ENCODE assay signal across 32 cellular contexts in genomic region chr16:72935896-72936295, GRCh38.
DNase-seq lines count a peak whose midpoint lies in the region; ATAC-seq, FAIRE-seq and TF ChIP-seq lines count a peak whose summit lies in the region.
"Had no signal": no experiment of that assay in that cellular context is flagged by ENCODE, and none has a peak within 500 bp of the region (broad histone marks: within the 10 kb centered on the region; RNA-seq: fewer than 3 reads in every experiment).

No MANE protein-coding gene starts in this region.

- peaks cover 70% of the 10 kb centered on the region for H3K4me1 Mint-ChIP-seq in type B pancreatic cell (ENCODE audit: unreplicated experiment)

- no peaks in the 10 kb centered on the region for H3K27me3 Mint-ChIP-seq in type B pancreatic cell
- H3K27me3 Mint-ChIP-seq: activated T-cell treated with anti-CD3 and anti-CD28 coated beads, Interleukin-2, amount 50 U/mL, for 24 hours; B cell; stimulated activated naive B cell treated with anti-CD40 and anti-IgM and Interleukin-4, amounts not matched to agents 10 μg/mL and 1 μg/mL and 100 μg/mL, for 72 hours had no signal

- WGBS in right cardiac atrium = 56% methylated on average over 6 of the region's 6 CpGs
- WGBS in heart left ventricle, 4 donors = 58 to 61% (median 59%) methylated on average over 6 of the region's 6 CpGs
- 84% methylated on average over 6 of the region's 6 CpGs for WGBS in HepG2 (ENCODE audit: low lambda C conversion rate)
- WGBS in prostate gland = 41% methylated on average over 6 of the region's 6 CpGs

- peaks cover 20% of the 10 kb centered on the region for H3K36me3 Mint-ChIP-seq in type B pancreatic cell
- H3K36me3 Mint-ChIP-seq: naive thymus-derived CD4-positive, alpha-beta T cell had no signal

- H2AFZ ChIP-seq in HepG2 (ENCODE audit: low read length) = no peak overlapping the region
- H2AFZ ChIP-seq: PC-9 had no signal

- no peak for TF ChIP-seq POLR2A in heart left ventricle (IDR thresholded peaks at IDR 0.05)
- no peak for TF ChIP-seq POLR2A in HepG2 (IDR thresholded peaks at IDR 0.05; ENCODE audit: insufficient read depth in 1 of 2, low read depth in 2 of 2, low read length in 2 of 2)
- no peak for TF ChIP-seq POLR2A in prostate gland (IDR thresholded peaks at IDR 0.05)

- FAIRE-seq in HepG2 (lab: Jason Lieb, UNC) = no peak
- FAIRE-seq: G401.6, K562 had no signal

- intact Hi-C loops in right cardiac atrium (cut with DNase I) (loop anchor here in 2 of 4 donors (5.0 to 10.0 kb wide), 2 partner anchors 91 to 121 kb away; no protein-coding TSS in a partner anchor), heart left ventricle (cut with DNase I) (loop anchor here in 7 of 10 donors (5.0 to 10.0 kb wide), 10 partner anchors 79 to 239 kb away; partner anchors contain the start of gene ZFHX3 (in 3 of the 7)), HepG2 (cut with micrococcal nuclease; ENCODE audit: unreplicated experiment) (no loop called here), prostate gland (cut with DNase I) (loop anchor here (5.0 kb wide), 2 partner anchors 51 to 111 kb away; partner anchors contain the start of gene ZFHX3)

- in situ Hi-C loops in HepG2 (cut with HindIII; ENCODE audit: extremely low pct_ligation_motif_present, low pct_unique_long_range_greater_than_20kb) = no loop called here

- H3K27me3 ChIP-seq in right cardiac atrium (ENCODE audit: control insufficient read depth, insufficient read depth) (no peaks in the 10 kb centered on the region), heart left ventricle (no peaks in the 10 kb centered on the region), HepG2 (ENCODE audit: control insufficient read depth in 1 of 2, insufficient read depth in 2 of 2, low read length in 2 of 2) (no peaks in the 10 kb centered on the region), prostate gland (replicated peaks; ENCODE audit: insufficient read depth) (no peaks in the 10 kb centered on the region)
- H3K27me3 ChIP-seq: colonic mucosa, left lung, suprapubic skin, vagina had no signal

- TF ChIP-seq CTCF in heart left ventricle (IDR thresholded peaks at IDR 0.05) (no peak), HepG2 (CRISPR knock-in tag; IDR thresholded peaks at IDR 0.05) (no peak), prostate gland (IDR thresholded peaks at IDR 0.05) (no peak), type B pancreatic cell (conservative IDR thresholded peaks at IDR 0.05) (no peak)

- H3K36me3 ChIP-seq in heart left ventricle (no peaks in the 10 kb centered on the region), HepG2 (replicated peaks in 1 of 2; ENCODE audit: control insufficient read depth in 1 of 2, insufficient read depth in 2 of 2, low read length in 2 of 2) (peaks cover 2 to 14% of the 10 kb centered on the region in 2 experiments; a peak in 3 of 5 replicates), prostate gland (no peaks in the 10 kb centered on the region)
- H3K36me3 ChIP-seq: colonic mucosa, left lung, suprapubic skin, vagina had no signal

- no peak overlapping the region for H3K27ac Mint-ChIP-seq in type B pancreatic cell
- H3K27ac Mint-ChIP-seq: activated CD4-positive, alpha-beta T cell treated with anti-CD3 and anti-CD28 coated beads, Interleukin-2, amount 10 ng/mL, durations not matched to agents 24 days and 14 days; activated T-cell treated with anti-CD3 and anti-CD28 coated beads, Interleukin-2, amount 50 U/mL, for 24 hours; B cell; naive thymus-derived CD4-positive, alpha-beta T cell; stimulated activated naive B cell treated with anti-CD40 and anti-IgM and Interleukin-4, amounts not matched to agents 10 μg/mL and 1 μg/mL and 100 μg/mL, for 72 hours had no signal

- peaks cover 79% of the 10 kb centered on the region for H3K79me2 ChIP-seq in HepG2 (ENCODE audit: insufficient read depth, low read length)

- no peaks in the 10 kb centered on the region for H3K9me3 ChIP-seq in right cardiac atrium (ENCODE audit: control insufficient read depth, low read length)
- H3K9me3 ChIP-seq in heart left ventricle = no peaks in the 10 kb centered on the region
- H3K9me3 ChIP-seq in HepG2 (ENCODE audit: low read length) = no peaks in the 10 kb centered on the region
- no peaks in the 10 kb centered on the region for H3K9me3 ChIP-seq in prostate gland
- H3K9me3 ChIP-seq: colonic mucosa, left lung, suprapubic skin, vagina had no signal

- H3K27ac ChIP-seq in right cardiac atrium (ENCODE audit: low read length) (no peak overlapping the region), heart left ventricle (peak overlapping the region in 1 of 12 donors; percentile 25), HepG2 (ENCODE audit: extremely low read length, insufficient read depth, low read length) (no peak overlapping the region), prostate gland (peak overlapping the region; percentile 3 to 92)
- H3K27ac ChIP-seq: colonic mucosa, foreskin keratinocyte, left lung, PC-9, suprapubic skin had no signal

- no TSS peak for BruUV-seq in HepG2 (replicated peaks; lab: Mats Ljungman, UMichigan)

- H3K4me3 ChIP-seq in right cardiac atrium (ENCODE audit: low read length) (no peak overlapping the region), heart left ventricle (no peak overlapping the region), HepG2 (replicated peaks in 1 of 3; ENCODE audit: insufficient read depth in 1 of 3, low read depth in 2 of 3, low read length in 3 of 3) (no peak overlapping the region), prostate gland (no peak overlapping the region)
- H3K4me3 ChIP-seq: colonic mucosa, K562, left lung, PC-9, suprapubic skin, vagina had no signal

- H3K4me3 Mint-ChIP-seq in type B pancreatic cell = no peak overlapping the region
- H3K4me3 Mint-ChIP-seq: activated CD4-positive, alpha-beta T cell treated with anti-CD3 and anti-CD28 coated beads, Interleukin-2, amount 10 ng/mL, durations not matched to agents 24 days and 14 days; activated T-cell treated with anti-CD3 and anti-CD28 coated beads, Interleukin-2, amount 50 U/mL, for 24 hours; B cell; naive thymus-derived CD4-positive, alpha-beta T cell; stimulated activated naive B cell treated with anti-CD40 and anti-IgM and Interleukin-4, amounts not matched to agents 10 μg/mL and 1 μg/mL and 100 μg/mL, for 72 hours had no signal

- POLR2A ChIA-PET in HepG2 (lab: Yijun Ruan, JAX) = interaction anchor here (1.2 kb wide), 2 partner anchors 11 to 59 kb away, joined by 4 to 6 read pairs; no protein-coding TSS in a partner anchor

- TF ChIP-seq RAD21 in HepG2 (CRISPR knock-in tag; IDR thresholded peaks at IDR 0.05) = no peak

- H4K20me1 ChIP-seq in HepG2 (ENCODE audit: insufficient read depth, low read length) = peaks cover 6% of the 10 kb centered on the region; the same call in 1 of the 2 replicates

- H3K4me1 ChIP-seq in right cardiac atrium (ENCODE audit: control insufficient read depth, insufficient read depth, low read length) = peaks cover 17% of the 10 kb centered on the region
- peaks cover 5 to 80% (median 51%) of the 10 kb centered on the region in 12 donors for H3K4me1 ChIP-seq in heart left ventricle
- H3K4me1 ChIP-seq in HepG2 (ENCODE audit: insufficient read depth, low read length) = peaks cover 85% of the 10 kb centered on the region
- peaks cover 41% of the 10 kb centered on the region for H3K4me1 ChIP-seq in prostate gland (replicated peaks)

- CTCF ChIA-PET in HepG2 (lab: Yijun Ruan, JAX; ENCODE audit: low intra/inter-chr PET ratio, low total read pairs) = interaction anchor here (0.7 kb wide), 1 partner anchor 161 kb away, joined by 3 read pairs; no protein-coding TSS in a partner anchor

- DNase-seq in right cardiac atrium (peak in 2 of 3 donors; percentile 44 to 71), heart left ventricle (no peak), HepG2 (ENCODE audit: low spot score) (no peak), prostate gland (ENCODE audit: low spot score) (no peak), type B pancreatic cell (ENCODE audit: extremely low spot score, unreplicated experiment) (no peak), SW 1271 (lab: John Stamatoyannopoulos, UW) (no peak), cerebellum (ENCODE audit: low spot score) (no peak)
- DNase-seq: activated CD4-positive, alpha-beta T cell treated with anti-CD3 and anti-CD28 coated beads, Interleukin-2, amount 10 ng/mL, durations not matched to agents 24 days and 14 days; activated naive CD4-positive, alpha-beta T cell treated with Interleukin-2 at 50 U/mL for 16 hours; activated T-cell treated with anti-CD3 and anti-CD28 coated beads, Interleukin-2, amount 50 U/mL, for 24 hours; colonic mucosa; DMS53; effector memory CD4-positive, alpha-beta T cell; foreskin keratinocyte; hippocampal formation; left lung; midbrain; naive thymus-derived CD4-positive, alpha-beta T cell; NCI-H1105; NCI-H1930; NCI-H526; PC-9; SHP77; stimulated activated CD4-positive, alpha-beta T cell treated with anti-CD3 and anti-CD28 coated beads, Interleukin-15, amount 100 ng/mL, for 24 hours; stimulated activated naive B cell treated with anti-CD40 and anti-IgM and Interleukin-4, amounts not matched to agents 10 μg/mL and 1 μg/mL and 100 μg/mL, for 72 hours; T1000 had no signal

- H3K9ac ChIP-seq in HepG2 (ENCODE audit: insufficient read depth, low read depth, low read length) = no peak overlapping the region

- no peak overlapping the region for H3K4me2 ChIP-seq in HepG2 (ENCODE audit: low read depth, low read length)
- H3K4me2 ChIP-seq: PC-9 had no signal

- ATAC-seq in right cardiac atrium = peak in 1 of 2 donors; percentile 14
- ATAC-seq in heart left ventricle = no peak
- peak; percentile 16; the same call in 2 of the 3 replicates for ATAC-seq in HepG2
- no peak for ATAC-seq in GM18868 (IDR thresholded peaks at IDR 0.05; ENCODE audit: unreplicated experiment)
- ATAC-seq: foreskin keratinocyte; K562; left lung; naive thymus-derived CD4-positive, alpha-beta T cell; stimulated activated naive B cell treated with anti-CD40 and anti-IgM and Interleukin-4, amounts not matched to agents 10 μg/mL and 1 μg/mL and 100 μg/mL, for 72 hours had no signal

- H3K9me3 Mint-ChIP-seq in type B pancreatic cell = no peaks in the 10 kb centered on the region
- H3K9me3 Mint-ChIP-seq: activated CD4-positive, alpha-beta T cell treated with anti-CD3 and anti-CD28 coated beads, Interleukin-2, amount 10 ng/mL, durations not matched to agents 24 days and 14 days; activated T-cell treated with anti-CD3 and anti-CD28 coated beads, Interleukin-2, amount 50 U/mL, for 24 hours had no signal

- TF ChIP-seq EP300 in HepG2 (IDR thresholded peaks at IDR 0.05; ENCODE audit: low read depth in 2 of 2, low read length in 2 of 2) = no peak
- TF ChIP-seq EP300 in HepG2 (CRISPR knock-in tag; IDR thresholded peaks at IDR 0.05; ENCODE audit: borderline replicate concordance) = no peak

TF ChIP-seq in HepG2, 621 proteins besides CTCF, POLR2A, EP300 and RAD21 (continues in another document):
- no peak for TF ChIP-seq ZNF558 (CRISPR knock-in tag; IDR thresholded peaks at IDR 0.05; ENCODE audit: borderline replicate concordance)

Comparison
In these comparisons a context has a peak if more than half of its experiments do, and no peak if none do; other contexts are left out.
1. DNase-seq: peak in right cardiac atrium (2 of 3); none in heart left ventricle (0 of 5), HepG2 (single experiment), prostate gland (single experiment), type B pancreatic cell (single experiment), SW 1271 (0 of 2) and cerebellum (single experiment).
2. H3K27ac ChIP-seq: peak in prostate gland (2 of 2); none in right cardiac atrium (single experiment) and HepG2 (single experiment).